Comparison of ENCODE assay signal across 24 cellular contexts in the genomic region with DNA sequence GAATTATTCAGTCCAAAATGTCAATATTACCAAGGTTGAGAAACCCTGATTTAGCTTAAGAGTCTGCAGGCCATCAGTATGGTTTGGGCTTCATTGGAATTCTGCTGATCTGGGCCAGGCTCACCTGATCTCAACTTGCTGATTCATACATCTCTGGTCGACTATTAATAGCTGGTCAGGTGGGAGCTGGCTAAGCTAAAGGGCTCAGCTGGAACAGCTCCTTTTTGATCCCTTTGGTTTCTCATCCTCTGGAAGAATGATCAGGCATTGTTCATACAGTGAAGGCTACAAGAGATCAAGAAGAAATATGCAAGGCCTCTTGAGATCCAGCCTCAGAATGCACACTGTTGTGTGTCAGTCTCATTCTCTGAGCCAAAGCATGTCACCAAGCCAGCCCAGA.
A peak's percentile ranks its signal among the peaks of the same experiment; 100 is the strongest.
DNase-seq lines count a peak whose midpoint lies in the region; ATAC-seq and TF ChIP-seq lines count a peak whose summit lies in the region.
"Had no signal": no experiment of that assay in that cellular context is flagged by ENCODE, and none has a peak within 500 bp of the region (broad histone marks: within the 10 kb centered on the region; RNA-seq: fewer than 3 reads in every experiment).

No MANE protein-coding gene starts in this region.

- H3K79me1 ChIP-seq in mesenchymal stem cell (replicated peaks; ENCODE audit: low read length, poor library complexity, severe bottlenecking) (no peaks in the 10 kb centered on the region), neuronal stem cell (ENCODE audit: low read depth, low read length) (no peaks in the 10 kb centered on the region)

- H3K18ac ChIP-seq in mesenchymal stem cell (ENCODE audit: low read depth in 1 of 2, low read length in 2 of 2) (no peak overlapping the region), neuronal stem cell (ENCODE audit: low read length) (no peak overlapping the region)

- H3K36me3 ChIP-seq in mesenchymal stem cell (ENCODE audit: control insufficient read depth in 1 of 2, insufficient read depth in 2 of 2, low read depth in 1 of 2, low read length in 2 of 2), result no peaks in the 10 kb centered on the region
- no peaks in the 10 kb centered on the region for H3K36me3 ChIP-seq in skeletal muscle tissue (ENCODE audit: control insufficient read depth in 3 of 3, insufficient read depth in 3 of 3, low read length in 3 of 3)
- H3K36me3 ChIP-seq in neuronal stem cell (replicated peaks in 1 of 2; ENCODE audit: control insufficient read depth in 2 of 2, insufficient read depth in 2 of 2, low read length in 2 of 2), result no peaks in the 10 kb centered on the region
- H3K36me3 ChIP-seq: esophagus squamous epithelium, MG63, SJSA1 had no signal

- H2AFZ ChIP-seq in mesenchymal stem cell (ENCODE audit: low read depth, low read length), result no peak overlapping the region
- H2AFZ ChIP-seq in neuronal stem cell (ENCODE audit: low read length), result no peak overlapping the region

- H2BK12ac ChIP-seq in mesenchymal stem cell (ENCODE audit: low read length in 2 of 2) (no peak overlapping the region), neuronal stem cell (ENCODE audit: low read length) (no peak overlapping the region)

- H2AK5ac ChIP-seq in mesenchymal stem cell (ENCODE audit: low read length, severe bottlenecking) (no peak overlapping the region), neuronal stem cell (ENCODE audit: low read depth, low read length) (no peak overlapping the region)

- H2BK5ac ChIP-seq in mesenchymal stem cell (ENCODE audit: low read depth, low read length, poor library complexity, severe bottlenecking) (no peak overlapping the region), neuronal stem cell (ENCODE audit: low read length) (no peak overlapping the region)

- no peak overlapping the region for H3K4me2 ChIP-seq in mesenchymal stem cell (ENCODE audit: low read length, poor library complexity, severe bottlenecking)
- H3K4me2 ChIP-seq in neuronal stem cell (ENCODE audit: insufficient read depth, low read length, poor library complexity, severe bottlenecking), result no peak overlapping the region

- H4K8ac ChIP-seq in mesenchymal stem cell (ENCODE audit: low read length), result no peak overlapping the region
- no peak overlapping the region for H4K8ac ChIP-seq in neuronal stem cell (ENCODE audit: low read depth, low read length)

- H3K9me3 ChIP-seq in mesenchymal stem cell (ENCODE audit: control insufficient read depth, low read length) (peaks cover under 1% of the 10 kb centered on the region), skeletal muscle tissue (ENCODE audit: control insufficient read depth in 3 of 3, low read length in 3 of 3) (no peaks in the 10 kb centered on the region), neuronal stem cell (replicated peaks in 1 of 2; ENCODE audit: control insufficient read depth in 2 of 2, insufficient read depth in 1 of 2, low read depth in 1 of 2, low read length in 2 of 2) (no peaks in the 10 kb centered on the region)
- H3K9me3 ChIP-seq: esophagus squamous epithelium, SJSA1 had no signal

- DNase-seq in DMS53 (lab: John Stamatoyannopoulos, UW), result peak; percentile 22
- DNase-seq in DMS53 treated with DMSO at 0.1 percent for 48 hours (lab: John Stamatoyannopoulos, UW; ENCODE audit: unreplicated experiment), result no peak
- DNase-seq in choroid plexus epithelial cell (ENCODE audit: low read depth), result peak; percentile 65
- DNase-seq in mesenchymal stem cell, result no peak
- no peak for DNase-seq in neuronal stem cell (ENCODE audit: low spot score)
- no peak for DNase-seq in RKO (ENCODE audit: low spot score)
- DNase-seq: activated CD4-positive, alpha-beta T cell treated with anti-CD3 and anti-CD28 coated beads, Interleukin-2, amount 50 U/mL, for 48 hours; activated CD8-positive, alpha-beta memory T cell treated with anti-CD3 and anti-CD28 coated beads, Interleukin-2, amount 50 U/mL, for 4 hours; anterior cingulate cortex; CD4-positive, CD25-positive, alpha-beta regulatory T cell; endodermal cell; esophagus squamous epithelium; GOT3; MG63; NCI-H345; posterior cingulate gyrus; stimulated activated naive CD4-positive, alpha-beta T cell treated with Interleukin-2 at 50 U/mL for 16 hours had no signal

- H3K27me3 ChIP-seq in mesenchymal stem cell (ENCODE audit: control insufficient read depth in 1 of 2, insufficient read depth in 1 of 2, low read length in 2 of 2) (no peaks in the 10 kb centered on the region), skeletal muscle tissue (ENCODE audit: control insufficient read depth in 3 of 3, insufficient read depth in 3 of 3, low read length in 3 of 3) (no peaks in the 10 kb centered on the region), neuronal stem cell (ENCODE audit: control insufficient read depth in 3 of 3, insufficient read depth in 3 of 3, low read depth in 1 of 3, low read length in 3 of 3) (no peaks in the 10 kb centered on the region)
- H3K27me3 ChIP-seq: esophagus squamous epithelium, MG63, SJSA1 had no signal

- H3K27ac ChIP-seq in mesenchymal stem cell (ENCODE audit: low read length, poor library complexity, severe bottlenecking) (no peak overlapping the region), skeletal muscle tissue (ENCODE audit: low read depth, low read length) (peak overlapping the region; percentile 3), neuronal stem cell (replicated peaks; ENCODE audit: low read length) (no peak overlapping the region)
- H3K27ac ChIP-seq: 22Rv1, esophagus squamous epithelium, SJSA1 had no signal

- WGBS in mesenchymal stem cell, result 91% methylated on average over 1 of the region's 1 CpG
- WGBS in neuronal stem cell (ENCODE audit: extremely low coverage in 2 of 2, insufficient read length in 2 of 2, insufficient replicate concordance in 1 of 2), 2 donors, result no CpG with 5 or more reads among the region's 1 CpG

- H4K91ac ChIP-seq in mesenchymal stem cell (ENCODE audit: low read length), result no peak overlapping the region
- no peak overlapping the region for H4K91ac ChIP-seq in neuronal stem cell (ENCODE audit: low read depth, low read length, poor library complexity)

- H3K4me3 ChIP-seq in choroid plexus epithelial cell (ENCODE audit: low read depth, low read length), result no peak overlapping the region
- H3K4me3 ChIP-seq in mesenchymal stem cell (ENCODE audit: insufficient read depth in 1 of 2, low read depth in 1 of 2, low read length in 2 of 2), result no peak overlapping the region
- peak overlapping the region in 1 of 3 donors; percentile 0 for H3K4me3 ChIP-seq in skeletal muscle tissue (ENCODE audit: low read length in 3 of 3)
- H3K4me3 ChIP-seq in neuronal stem cell (ENCODE audit: low read length in 2 of 2), result no peak overlapping the region
- H3K4me3 ChIP-seq: esophagus squamous epithelium, K562, MG63, SJSA1 had no signal

- no peak overlapping the region for H2BK15ac ChIP-seq in mesenchymal stem cell (ENCODE audit: low read depth, poor library complexity, severe bottlenecking)
- no peak overlapping the region for H2BK15ac ChIP-seq in neuronal stem cell (ENCODE audit: low read length)

- TF ChIP-seq CTCF in choroid plexus epithelial cell (conservative IDR thresholded peaks at IDR 0.05; ENCODE audit: low read depth, low read length), result no peak

- no peak overlapping the region for H2BK120ac ChIP-seq in mesenchymal stem cell (ENCODE audit: low read depth, low read length)
- H2BK120ac ChIP-seq in neuronal stem cell (ENCODE audit: low read depth, low read length), result no peak overlapping the region

- no peak overlapping the region for H3K23ac ChIP-seq in mesenchymal stem cell (ENCODE audit: low read length in 2 of 2)
- H3K23ac ChIP-seq in neuronal stem cell (ENCODE audit: low read depth, low read length, poor library complexity), result no peak overlapping the region

- H3K14ac ChIP-seq in mesenchymal stem cell (ENCODE audit: low read length in 2 of 2) (no peak overlapping the region), neuronal stem cell (ENCODE audit: low read length) (no peak overlapping the region)

- ATAC-seq in HG03354 (IDR thresholded peaks at IDR 0.05; ENCODE audit: poor library complexity, severe bottlenecking, unreplicated experiment), result no peak
- ATAC-seq: activated T-helper 17 cell treated with anti-CD3 and anti-CD28 coated beads, Interleukin-2, amount 50 U/mL, for 72 hours; K562; natural killer cell treated with Interleukin-12 subunit alpha and Interleukin-12 subunit beta and Interleukin-15 and Interleukin-18, amount 100 ng/mL, for 72 hours had no signal

- H3K4ac ChIP-seq in mesenchymal stem cell (ENCODE audit: low read depth in 1 of 2, low read length in 2 of 2) (no peak overlapping the region), neuronal stem cell (ENCODE audit: low read length) (no peak overlapping the region)

- H3K9ac ChIP-seq in mesenchymal stem cell (ENCODE audit: low read length), result peak overlapping the region; percentile 9
- no peak overlapping the region for H3K9ac ChIP-seq in skeletal muscle tissue (ENCODE audit: low read depth in 1 of 3, low read length in 3 of 3)
- H3K9ac ChIP-seq in neuronal stem cell (ENCODE audit: low read depth, low read length, poor library complexity), result no peak overlapping the region

- H3K4me1 ChIP-seq in mesenchymal stem cell (ENCODE audit: control insufficient read depth, insufficient read depth, low read depth, low read length), result no peaks in the 10 kb centered on the region
- peaks cover 0 to 6% (median 0%) of the 10 kb centered on the region in 3 donors for H3K4me1 ChIP-seq in skeletal muscle tissue (ENCODE audit: control insufficient read depth in 3 of 3, insufficient read depth in 3 of 3, low read length in 3 of 3)
- H3K4me1 ChIP-seq in neuronal stem cell (ENCODE audit: control insufficient read depth in 2 of 2, insufficient read depth in 1 of 2, low read depth in 1 of 2, low read length in 2 of 2), result peaks cover 0 to 2% of the 10 kb centered on the region in 2 donors
- H3K4me1 ChIP-seq: esophagus squamous epithelium, SJSA1 had no signal

Comparison
In these comparisons a context has a peak if more than half of its experiments do, and no peak if none do; other contexts are left out.
1. DNase-seq: peak in DMS53 (single experiment) and choroid plexus epithelial cell (single experiment); none in DMS53 treated with DMSO at 0.1 percent for 48 hours (single experiment), mesenchymal stem cell (single experiment), neuronal stem cell (single experiment) and RKO (single experiment).